8 cellular contexts compared by ENCODE assay signal in genomic region chr6:147203311-147204059, GRCh38. TPM values are rescaled to one million over a fixed set of nuclear protein-coding genes. Genes with fewer than 3 reads are reported as not detected.
DNase-seq lines count a peak whose midpoint lies in the region; ATAC-seq lines count a peak whose summit lies in the region.

No MANE protein-coding gene starts in this region.

- ATAC-seq in HG03442 (IDR thresholded peaks at IDR 0.05; ENCODE audit: unreplicated experiment) = peak; percentile 42

- peaks cover 26% of the 10 kb centered on the region for H3K4me1 Mint-ChIP-seq in activated CD4-positive, alpha-beta memory T cell treated with anti-CD3 and anti-CD28 coated beads for 36 hours (ENCODE audit: low read depth)

- no peaks in the 10 kb centered on the region for H3K9me3 ChIP-seq in BLaER1
- no peaks in the 10 kb centered on the region for H3K9me3 ChIP-seq in ectodermal cell (ENCODE audit: control insufficient read depth, low read length)

- CTCF ChIA-PET in activated CD4-positive, alpha-beta memory T cell treated with anti-CD3 and anti-CD28 coated beads for 36 hours (lab: Charles Lee) = interaction anchor here (2.3 kb wide), 1 partner anchor 65 kb away, joined by 5 read pairs; no protein-coding TSS in a partner anchor

- H3K27me3 Mint-ChIP-seq in activated CD4-positive, alpha-beta memory T cell treated with anti-CD3 and anti-CD28 coated beads for 36 hours = no peaks in the 10 kb centered on the region

- peak overlapping the region; percentile 81 for H3K4me3 Mint-ChIP-seq in activated CD4-positive, alpha-beta memory T cell treated with anti-CD3 and anti-CD28 coated beads for 36 hours

- H3K27me3 ChIP-seq in BLaER1 = no peaks in the 10 kb centered on the region
- no peaks in the 10 kb centered on the region for H3K27me3 ChIP-seq in ectodermal cell (ENCODE audit: control insufficient read depth, insufficient read depth, low read length, poor library complexity, severe bottlenecking)

- H3K9ac ChIP-seq in BLaER1 = peak overlapping the region; percentile 91

- H3K9me3 Mint-ChIP-seq in activated CD4-positive, alpha-beta memory T cell treated with anti-CD3 and anti-CD28 coated beads for 36 hours = no peaks in the 10 kb centered on the region

- 0% methylated on average over 74 of the region's 74 CpGs for WGBS in ectodermal cell, 2 experiments

- peaks cover 10% of the 10 kb centered on the region for H3K36me3 Mint-ChIP-seq in activated CD4-positive, alpha-beta memory T cell treated with anti-CD3 and anti-CD28 coated beads for 36 hours

- intact Hi-C loops in activated CD4-positive, alpha-beta memory T cell treated with anti-CD3 and anti-CD28 coated beads for 36 hours (cut with micrococcal nuclease) = loop anchor here (1.0 to 10.0 kb wide), 6 partner anchors 8 to 1469 kb away; partner anchors contain the start of genes EPM2A and FBXO30

- H3K27ac ChIP-seq in BLaER1 = peak overlapping the region; percentile 91
- H3K27ac ChIP-seq in ectodermal cell (ENCODE audit: insufficient read depth, low read depth, low read length, poor library complexity, severe bottlenecking) = peak overlapping the region; percentile 3

- DNase-seq in GM19240 (ENCODE audit: insufficient read length, low spot score) (peak; percentile 48), NCI-H69 (lab: John Stamatoyannopoulos, UW) (peak; percentile 87), lung microvascular endothelial cell (ENCODE audit: low read depth in 2 of 2) (peak; percentile 82 to 84)
- DNase-seq in activated CD4-positive, alpha-beta memory T cell treated with anti-CD3 and anti-CD28 coated beads for 36 hours = peak; percentile 72
- DNase-seq in stimulated activated CD4-positive, alpha-beta T cell treated with anti-CD3 and anti-CD28 coated beads, TNF-alpha, amount 100 ng/mL, for 24 hours (ENCODE audit: low read depth in 3 of 3) = peak; percentile 32 to 59 (median 51)

- peak overlapping the region; percentile 96 for H3K27ac Mint-ChIP-seq in activated CD4-positive, alpha-beta memory T cell treated with anti-CD3 and anti-CD28 coated beads for 36 hours

- H3K36me3 ChIP-seq in BLaER1 (no peaks in the 10 kb centered on the region), ectodermal cell (ENCODE audit: control insufficient read depth, insufficient read depth, low read length) (no peaks in the 10 kb centered on the region)

- peaks cover 26% of the 10 kb centered on the region for H3K4me1 ChIP-seq in BLaER1
- peaks cover 8% of the 10 kb centered on the region for H3K4me1 ChIP-seq in ectodermal cell (ENCODE audit: control insufficient read depth, insufficient read depth, low read length)

- POLR2A ChIA-PET in activated CD4-positive, alpha-beta memory T cell treated with anti-CD3 and anti-CD28 coated beads for 36 hours (lab: Charles Lee) = interaction anchor here (0.7 to 3.0 kb wide), 8 partner anchors 65 to 1384 kb away, joined by 3 to 11 read pairs (median 4); no protein-coding TSS in a partner anchor

- H3K4me3 ChIP-seq in BLaER1 (peak overlapping the region; percentile 93), ectodermal cell (ENCODE audit: insufficient read depth, low read depth, low read length) (peak overlapping the region; percentile 59)

- H4K20me1 ChIP-seq in BLaER1 = peaks cover 33% of the 10 kb centered on the region

- peak overlapping the region; percentile 92 for H3K4me2 ChIP-seq in BLaER1

RNA-seq across cellular contexts. Expression of gene STXBP5, which starts 0.7 kb away (rescaled TPM):
- 10 to 100 TPM; 20.2 to 21.5 TPM for total RNA-seq in activated CD4-positive, alpha-beta memory T cell treated with anti-CD3 and anti-CD28 coated beads for 36 hours
- polyA plus RNA-seq in ectodermal cell (2013, experiment 1 of 4) = 6.9 TPM
- polyA plus RNA-seq in ectodermal cell (2013, experiment 2 of 4) = 6.0 TPM
- polyA plus RNA-seq in ectodermal cell (2013, experiment 3 of 4) = 4.8 TPM
- polyA plus RNA-seq in ectodermal cell (2013, experiment 4 of 4) = 6.0 TPM
- total RNA-seq in lung microvascular endothelial cell = 13.3 and 14.1 TPM in 2 replicates

Comparison
In these comparisons a context has a peak if more than half of its experiments do, and no peak if none do; other contexts are left out.
1. Peak in every context shown above with its lines: DNase-seq, ATAC-seq, H3K4me3 ChIP-seq and H3K27ac ChIP-seq.